In genomic region chr18:13405305-13406038, GRCh38 we compare ENCODE assay signal across 15 cellular contexts.
DNase-seq lines count a peak whose midpoint lies in the region; ATAC-seq and TF ChIP-seq lines count a peak whose summit lies in the region.
"Had no signal": no experiment of that assay in that cellular context is flagged by ENCODE, and none has a peak within 500 bp of the region (broad histone marks: within the 10 kb centered on the region; RNA-seq: fewer than 3 reads in every experiment).

No MANE protein-coding gene starts in this region.

- H3K27ac Mint-ChIP-seq in type B pancreatic cell = no peak overlapping the region
- H3K27ac Mint-ChIP-seq: CD4-positive, alpha-beta memory T cell; H9 had no signal

- H3K9me3 ChIP-seq in KOPT-K1 (ENCODE audit: insufficient read depth, low read length, poor library complexity, severe bottlenecking) = no peaks in the 10 kb centered on the region
- H3K9me3 ChIP-seq: A549, BE2C had no signal

- H3K4me3 ChIP-seq in coronary artery = no peak overlapping the region
- H3K4me3 ChIP-seq: A549 had no signal

- ATAC-seq in left ventricle myocardium superior (peak; percentile 24), GM18517 (IDR thresholded peaks at IDR 0.05; ENCODE audit: unreplicated experiment) (no peak)
- ATAC-seq: A549 had no signal

- H3K36me3 ChIP-seq in KOPT-K1 (ENCODE audit: insufficient read depth, low read length) = peaks cover 11% of the 10 kb centered on the region; the same call in 1 of the 2 replicates
- H3K36me3 ChIP-seq: BE2C had no signal

- no peaks in the 10 kb centered on the region for H3K4me1 Mint-ChIP-seq in type B pancreatic cell (ENCODE audit: unreplicated experiment)

- peak overlapping the region; percentile 34 for H3K27ac ChIP-seq in KOPT-K1 (ENCODE audit: low read depth, low read length, poor library complexity, severe bottlenecking)
- H3K27ac ChIP-seq in coronary artery = no peak overlapping the region
- H3K27ac ChIP-seq: A549, C4-2B had no signal

- no peaks in the 10 kb centered on the region for H3K36me3 Mint-ChIP-seq in type B pancreatic cell

- DNase-seq in left ventricle myocardium superior (no peak), cardiac septum (ENCODE audit: low spot score) (no peak), ecto neural progenitor cell (ENCODE audit: low spot score) (peak; percentile 32), type B pancreatic cell (ENCODE audit: extremely low spot score, unreplicated experiment) (peak; percentile 50), coronary artery (ENCODE audit: low spot score) (no peak)
- DNase-seq: BE2C; CD4-positive, alpha-beta memory T cell; DMS79; EL; GOT3; H9 had no signal

- no peak overlapping the region for H3K4me3 Mint-ChIP-seq in type B pancreatic cell
- H3K4me3 Mint-ChIP-seq: CD4-positive, alpha-beta memory T cell; H9 had no signal

- no peaks in the 10 kb centered on the region for H3K27me3 Mint-ChIP-seq in type B pancreatic cell
- H3K27me3 Mint-ChIP-seq: CD4-positive, alpha-beta memory T cell had no signal

- H3K9me3 Mint-ChIP-seq in type B pancreatic cell = no peaks in the 10 kb centered on the region
- H3K9me3 Mint-ChIP-seq: H9 had no signal

- no peak for TF ChIP-seq CTCF in type B pancreatic cell (conservative IDR thresholded peaks at IDR 0.05)
- no peak for TF ChIP-seq CTCF in coronary artery (IDR thresholded peaks at IDR 0.05)

- intact Hi-C loops in left ventricle myocardium superior (cut with micrococcal nuclease) (no loop called here), cardiac septum (cut with DNase I) (no loop called here)

Comparison
In these comparisons a context has a peak if more than half of its experiments do, and no peak if none do; other contexts are left out.
1. DNase-seq: peak in ecto neural progenitor cell (single experiment) and type B pancreatic cell (single experiment); none in left ventricle myocardium superior (single experiment), cardiac septum (single experiment) and coronary artery (single experiment).